In the genomic region with DNA sequence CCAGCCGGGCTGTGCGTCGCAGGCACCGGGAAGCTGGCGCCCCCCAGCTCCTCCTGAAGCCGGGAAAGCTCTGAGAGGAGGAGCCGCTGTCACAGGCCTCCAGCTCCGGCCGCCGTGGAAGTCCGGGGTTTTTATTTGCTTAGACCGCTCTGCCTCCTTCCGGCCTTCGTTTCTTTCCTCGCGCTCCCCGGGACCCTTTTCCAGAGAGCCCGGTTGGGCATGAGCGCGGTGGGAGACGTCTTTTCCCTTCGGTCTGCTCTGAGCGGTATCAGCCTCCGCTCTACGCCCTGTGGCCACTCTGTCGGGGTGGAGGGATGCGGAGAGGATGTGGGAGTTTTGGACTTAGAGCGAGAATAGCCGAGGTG, we compare ENCODE assay signal across 8 cellular contexts. TPM values are rescaled to one million over a fixed set of nuclear protein-coding genes. Genes with fewer than 3 reads are reported as not detected.
DNase-seq lines count a peak whose midpoint lies in the region; ATAC-seq and TF ChIP-seq lines count a peak whose summit lies in the region.

No MANE protein-coding gene starts in this region.

- no peak for TF ChIP-seq CTCF in activated CD8-positive, alpha-beta T cell treated with anti-CD3 and anti-CD28 coated beads for 36 hours (IDR thresholded peaks at IDR 0.05)
- TF ChIP-seq CTCF in fibroblast of villous mesenchyme (IDR thresholded peaks at IDR 0.05; ENCODE audit: insufficient read depth, low read depth, low read length) (no peak), neural crest cell (conservative IDR thresholded peaks at IDR 0.05) (no peak)

- H3K4me1 Mint-ChIP-seq in IgD-negative memory B cell = peaks cover 15 to 23% (median 18%) of the 10 kb centered on the region in 3 donors
- peaks cover 26% of the 10 kb centered on the region for H3K4me1 Mint-ChIP-seq in activated CD8-positive, alpha-beta T cell treated with anti-CD3 and anti-CD28 coated beads for 36 hours (ENCODE audit: low read depth)
- peaks cover 22% of the 10 kb centered on the region for H3K4me1 Mint-ChIP-seq in neural crest cell

- H3K4me3 ChIP-seq in fibroblast of villous mesenchyme (ENCODE audit: low read depth, low read length) = peak overlapping the region; percentile 85

- intact Hi-C loops in activated CD8-positive, alpha-beta T cell treated with anti-CD3 and anti-CD28 coated beads for 36 hours (cut with micrococcal nuclease) = no loop called here

- peak overlapping the region; percentile 86 to 95 (median 93) for H3K27ac Mint-ChIP-seq in IgD-negative memory B cell
- H3K27ac Mint-ChIP-seq in activated CD8-positive, alpha-beta T cell treated with anti-CD3 and anti-CD28 coated beads for 36 hours = peak overlapping the region; percentile 90
- H3K27ac Mint-ChIP-seq in neural crest cell (ENCODE audit: unreplicated experiment) = peak overlapping the region; percentile 97

- H3K9me3 Mint-ChIP-seq in IgD-negative memory B cell (no peaks in the 10 kb centered on the region), neural crest cell (peaks cover 8% of the 10 kb centered on the region)
- H3K9me3 Mint-ChIP-seq in activated CD8-positive, alpha-beta T cell treated with anti-CD3 and anti-CD28 coated beads for 36 hours = no peaks in the 10 kb centered on the region

- CTCF ChIA-PET in activated CD8-positive, alpha-beta T cell treated with anti-CD3 and anti-CD28 coated beads for 36 hours (lab: Charles Lee) = interaction anchor here (0.9 to 2.2 kb wide), 6 partner anchors 18 to 731 kb away, joined by 3 to 12 read pairs (median 4); a partner anchor contains a TSS

- DNase-seq in NCI-H2081 (lab: John Stamatoyannopoulos, UW) (peak; percentile 11 to 59), NCI-H2081 treated with DMSO at 0.1 percent for 48 hours (lab: John Stamatoyannopoulos, UW) (no peak), fibroblast of villous mesenchyme (ENCODE audit: low read depth) (peak; percentile 36), neural crest cell (ENCODE audit: low read depth, low spot score) (peak; percentile 20), superior temporal gyrus (ENCODE audit: extremely low spot score) (no peak)
- DNase-seq in activated CD8-positive, alpha-beta T cell treated with anti-CD3 and anti-CD28 coated beads for 36 hours = peak; percentile 32

- H3K27me3 Mint-ChIP-seq in IgD-negative memory B cell = no peaks in the 10 kb centered on the region
- no peaks in the 10 kb centered on the region for H3K27me3 Mint-ChIP-seq in activated CD8-positive, alpha-beta T cell treated with anti-CD3 and anti-CD28 coated beads for 36 hours
- no peaks in the 10 kb centered on the region for H3K27me3 Mint-ChIP-seq in neural crest cell (ENCODE audit: low read depth)

- POLR2A ChIA-PET in activated CD8-positive, alpha-beta T cell treated with anti-CD3 and anti-CD28 coated beads for 36 hours (lab: Charles Lee) = interaction anchor here (0.5 to 1.5 kb wide), 7 partner anchors 8 to 130 kb away, joined by 3 to 9 read pairs (median 3); a partner anchor contains a TSS

- peak; percentile 39 for ATAC-seq in GM21723 (IDR thresholded peaks at IDR 0.05; ENCODE audit: unreplicated experiment)
- ATAC-seq in activated CD8-positive, alpha-beta T cell treated with anti-CD3 and anti-CD28 coated beads for 36 hours = peak; percentile 5

- no peaks in the 10 kb centered on the region for H3K36me3 Mint-ChIP-seq in IgD-negative memory B cell
- H3K36me3 Mint-ChIP-seq in activated CD8-positive, alpha-beta T cell treated with anti-CD3 and anti-CD28 coated beads for 36 hours (ENCODE audit: low read depth) = peaks cover 2% of the 10 kb centered on the region
- H3K36me3 Mint-ChIP-seq in neural crest cell (ENCODE audit: low read depth) = no peaks in the 10 kb centered on the region

- H3K4me3 Mint-ChIP-seq in IgD-negative memory B cell = peak overlapping the region; percentile 93 to 98 (median 96)
- peak overlapping the region; percentile 90 for H3K4me3 Mint-ChIP-seq in activated CD8-positive, alpha-beta T cell treated with anti-CD3 and anti-CD28 coated beads for 36 hours
- peak overlapping the region; percentile 99 for H3K4me3 Mint-ChIP-seq in neural crest cell

RNA-seq across cellular contexts. Expression of a gene that starts 0.6 kb away (rescaled TPM):
- 11.7 TPM for polyA plus RNA-seq in IgD-negative memory B cell
- total RNA-seq in activated CD8-positive, alpha-beta T cell treated with anti-CD3 and anti-CD28 coated beads for 36 hours = 10 to 100 TPM; 28.0 to 32.5 TPM
- total RNA-seq in fibroblast of villous mesenchyme = 41.2 and 63.9 TPM in 2 replicates
- 41.3 and 44.4 TPM in 2 replicates for total RNA-seq in neural crest cell

Comparison
In these comparisons a context has a peak if more than half of its experiments do, and no peak if none do; other contexts are left out.
1. DNase-seq: peak in NCI-H2081 (2 of 2), activated CD8-positive, alpha-beta T cell treated with anti-CD3 and anti-CD28 coated beads for 36 hours (single experiment), fibroblast of villous mesenchyme (single experiment) and neural crest cell (single experiment); none in NCI-H2081 treated with DMSO at 0.1 percent for 48 hours (single experiment) and superior temporal gyrus (single experiment).
2. Peak in every context shown above with its lines, with median percentiles within 50 percentile points of each other: H3K27ac Mint-ChIP-seq and H3K4me3 Mint-ChIP-seq.